8 cellular contexts compared by ENCODE assay signal in the genomic region with DNA sequence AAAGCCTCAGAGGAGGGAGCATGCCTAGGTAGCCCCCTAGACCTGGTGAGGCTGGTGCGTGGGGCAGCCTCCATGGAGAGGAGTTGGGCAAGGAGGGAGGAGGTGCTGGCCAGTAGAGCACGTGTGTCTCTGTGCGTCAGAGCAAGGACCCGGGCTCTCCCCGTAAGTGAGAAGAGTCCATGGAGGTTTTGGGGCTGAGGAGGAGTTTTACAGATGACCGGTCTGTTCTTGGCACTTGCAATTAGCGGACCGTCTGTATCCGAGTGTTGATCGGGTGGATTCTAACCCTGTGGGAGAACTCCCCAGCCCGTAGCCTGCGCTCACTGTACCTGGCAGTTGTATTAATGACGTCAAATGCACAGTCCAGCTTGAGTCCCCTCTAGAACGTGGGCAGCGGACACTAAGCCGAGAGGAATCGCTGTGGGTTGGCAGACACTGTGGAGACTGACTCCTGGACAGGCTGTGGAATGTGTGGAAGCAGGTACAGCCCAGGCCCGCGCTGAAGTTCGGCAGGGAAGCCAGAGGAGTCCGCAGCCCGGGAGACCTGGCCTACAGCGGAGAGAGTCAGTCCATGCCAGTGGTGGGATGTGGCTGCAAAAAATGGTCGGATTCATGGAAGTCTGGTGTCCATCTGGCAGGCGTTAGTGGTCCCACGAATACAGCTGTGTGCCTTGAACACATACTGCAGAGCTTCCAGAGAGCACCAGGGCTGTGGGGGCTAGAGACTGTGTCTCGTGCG. TPM values are rescaled to one million over a fixed set of nuclear protein-coding genes. Genes with fewer than 3 reads are reported as not detected.
DNase-seq lines count a peak whose midpoint lies in the region; ATAC-seq, FAIRE-seq and TF ChIP-seq lines count a peak whose summit lies in the region.
"Not testable (repeated sequence)": the region's sequence is repeated elsewhere in the genome, so short reads cannot be mapped to it uniquely, and the experiment has no call there.

No MANE protein-coding gene starts in this region.

- POLR2A ChIA-PET in RWPE1 (lab: Yijun Ruan, JAX; ENCODE audit: low non-redundant PET) = not testable (repeated sequence)

- not testable (repeated sequence) for H2BK12ac ChIP-seq in mesenchymal stem cell (ENCODE audit: low read length in 2 of 2)

- not testable (repeated sequence) for H2AFZ ChIP-seq in mesenchymal stem cell (ENCODE audit: low read depth, low read length)

- H2BK5ac ChIP-seq in mesenchymal stem cell (ENCODE audit: low read depth, low read length, poor library complexity, severe bottlenecking) = not testable (repeated sequence)

- not testable (repeated sequence) for H3K9me3 ChIP-seq in right atrium auricular region; mesenchymal stem cell (ENCODE audit: control insufficient read depth, low read length); ovary; testis

- not testable (repeated sequence) for H3K4me3 ChIP-seq in bronchial epithelial cell (ENCODE audit: low read depth, low read length); right atrium auricular region; mesenchymal stem cell (ENCODE audit: insufficient read depth in 1 of 2, low read depth in 1 of 2, low read length in 2 of 2); ovary; testis

- H4K8ac ChIP-seq in mesenchymal stem cell (ENCODE audit: low read length) = peak overlapping the region; percentile 72

- H3K4me2 ChIP-seq in mesenchymal stem cell (ENCODE audit: low read length, poor library complexity, severe bottlenecking) = not testable (repeated sequence)

- FAIRE-seq in bronchial epithelial cell (lab: Jason Lieb, UNC) = peak; percentile 64

- ATAC-seq in Right ventricle myocardium superior (ENCODE audit: poor library complexity) = peak; percentile 65

- not testable (repeated sequence) for H2AK5ac ChIP-seq in mesenchymal stem cell (ENCODE audit: low read length, severe bottlenecking)

- H3K4me1 ChIP-seq in right atrium auricular region (peaks cover 0 to 71% of the 10 kb centered on the region in 2 donors), ovary (ENCODE audit: insufficient read depth) (peaks cover 22% of the 10 kb centered on the region), testis (peaks cover 25% of the 10 kb centered on the region)
- H3K4me1 ChIP-seq in mesenchymal stem cell (ENCODE audit: control insufficient read depth, insufficient read depth, low read depth, low read length) = not testable (repeated sequence)

- H3K14ac ChIP-seq in mesenchymal stem cell (ENCODE audit: low read length in 2 of 2) = not testable (repeated sequence)

- H2BK120ac ChIP-seq in mesenchymal stem cell (ENCODE audit: low read depth, low read length) = not testable (repeated sequence)

- CTCF ChIA-PET in RWPE1 (lab: Yijun Ruan, JAX) = not testable (repeated sequence)

- intact Hi-C loops in Right ventricle myocardium superior (cut with DNase I); ovary (cut with DNase I); testis (cut with DNase I; ENCODE audit: low total_unique reads): not testable (repeated sequence)

- not testable (repeated sequence) for H3K36me3 ChIP-seq in bronchial epithelial cell (ENCODE audit: control insufficient read depth, insufficient read depth, low read length); right atrium auricular region; mesenchymal stem cell (ENCODE audit: control insufficient read depth in 1 of 2, insufficient read depth in 2 of 2, low read depth in 1 of 2, low read length in 2 of 2); ovary; testis (ENCODE audit: low read depth, missing control alignments)

- peak overlapping the region in 1 of 2 experiments; percentile 73 for H3K18ac ChIP-seq in mesenchymal stem cell (ENCODE audit: low read depth in 1 of 2, low read length in 2 of 2)

- H3K23ac ChIP-seq in mesenchymal stem cell (ENCODE audit: low read length in 2 of 2) = not testable (repeated sequence)

- 94% methylated on average over 12 of the region's 28 CpGs for WGBS in mesenchymal stem cell
- 63 to 74% (median 72%) methylated on average over 17 to 21 of the region's 28 CpGs for WGBS in ovary, 3 donors
- WGBS in testis, 2 donors = 42 to 62% methylated on average over 6 to 20 of the region's 28 CpGs

- not testable (repeated sequence) for TF ChIP-seq POLR2A in ovary (IDR thresholded peaks at IDR 0.05); testis (IDR thresholded peaks at IDR 0.05)

- DNase-seq in AG08395 (ENCODE audit: low spot score) = peak; percentile 14
- not testable (repeated sequence) for DNase-seq in RWPE1 (ENCODE audit: low spot score); bronchial epithelial cell (ENCODE audit: low read depth); right atrium auricular region (ENCODE audit: low spot score); mesenchymal stem cell
- peak; percentile 75 for DNase-seq in Right ventricle myocardium superior
- DNase-seq in ovary = peak in 3 of 5 donors; percentile 32 to 37 (median 35)
- DNase-seq in testis = peak; percentile 73

- H3K4ac ChIP-seq in mesenchymal stem cell (ENCODE audit: low read depth in 1 of 2, low read length in 2 of 2) = not testable (repeated sequence)

- peaks cover 14% of the 10 kb centered on the region for H3K79me1 ChIP-seq in mesenchymal stem cell (replicated peaks; ENCODE audit: low read length, poor library complexity, severe bottlenecking)

- peak overlapping the region; percentile 15 for H4K91ac ChIP-seq in mesenchymal stem cell (ENCODE audit: low read length)

- H3K9ac ChIP-seq in mesenchymal stem cell (ENCODE audit: low read length) = not testable (repeated sequence)

- H3K27me3 ChIP-seq in bronchial epithelial cell (ENCODE audit: control insufficient read depth, insufficient read depth, low read length); right atrium auricular region; mesenchymal stem cell (ENCODE audit: control insufficient read depth in 1 of 2, insufficient read depth in 1 of 2, low read length in 2 of 2); ovary; testis: not testable (repeated sequence)

- TF ChIP-seq EP300 in ovary (IDR thresholded peaks at IDR 0.05) = not testable (repeated sequence)

- not testable (repeated sequence) for H2BK15ac ChIP-seq in mesenchymal stem cell (ENCODE audit: low read depth, poor library complexity, severe bottlenecking)

- H3K27ac ChIP-seq in RWPE1 = peak overlapping the region; percentile 96
- peak overlapping the region; percentile 67 to 72 for H3K27ac ChIP-seq in right atrium auricular region
- not testable (repeated sequence) for H3K27ac ChIP-seq in mesenchymal stem cell (ENCODE audit: low read length, poor library complexity, severe bottlenecking); ovary
- H3K27ac ChIP-seq in testis = peak overlapping the region; percentile 31 to 73

- not testable (repeated sequence) for TF ChIP-seq CTCF in RWPE1 (conservative IDR thresholded peaks at IDR 0.05; ENCODE audit: low read depth); bronchial epithelial cell (IDR thresholded peaks at IDR 0.05; ENCODE audit: insufficient read depth, low read length, severe bottlenecking); right atrium auricular region (IDR thresholded peaks at IDR 0.05); ovary (IDR thresholded peaks at IDR 0.05); testis (IDR thresholded peaks at IDR 0.05)

RNA-seq across cellular contexts. Expression of a gene that starts 19.2 kb away (rescaled TPM):
- 10.9 and 12.4 TPM in 2 replicates for total RNA-seq in bronchial epithelial cell
- total RNA-seq in Right ventricle myocardium superior = 36.5 TPM
- 100 to 1,000 TPM in 1 of 2 donors, 10 to 100 TPM in 1; 67.5 to 103 TPM for total RNA-seq in right atrium auricular region
- polyA plus RNA-seq in mesenchymal stem cell (2013, experiment 1 of 2) = 11.1 TPM
- 11.5 TPM for polyA plus RNA-seq in mesenchymal stem cell (2013, experiment 2 of 2)
- total RNA-seq in ovary = 100 to 1,000 TPM in 4 of 7 donors, 10 to 100 TPM in 3; 75.8 to 300 (median 135) TPM
- 100 to 1,000 TPM; 117 to 120 TPM for polyA plus RNA-seq in ovary
- 100 to 1,000 TPM; 212 to 221 TPM for total RNA-seq in testis
- 102 TPM for polyA plus RNA-seq in testis (ENCODE audit: insufficient read depth, low read depth, low replicate concordance)
